Comparison of ENCODE assay signal across 17 cellular contexts in the genomic region with DNA sequence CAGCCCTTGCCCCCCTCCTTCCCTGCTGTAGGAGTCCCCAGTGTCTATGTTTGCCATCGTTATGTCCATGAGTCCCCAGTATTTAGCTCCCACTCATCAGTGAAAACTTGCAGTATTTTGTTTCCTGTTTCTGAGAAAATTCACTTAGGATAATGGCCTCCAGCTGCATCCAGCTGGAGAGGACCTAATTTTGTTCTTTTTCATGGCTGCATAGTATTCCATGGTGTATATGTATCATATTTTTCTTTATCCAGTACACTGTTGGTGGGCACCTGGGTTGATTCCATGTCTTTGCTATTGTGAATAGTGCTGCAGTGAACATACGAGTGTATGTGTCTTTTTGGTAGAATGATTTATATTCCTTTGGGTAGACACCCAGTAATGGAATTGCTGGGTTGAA.
"Had no signal": no experiment of that assay in that cellular context is flagged by ENCODE, and none has a peak within 500 bp of the region (broad histone marks: within the 10 kb centered on the region; RNA-seq: fewer than 3 reads in every experiment).

No MANE protein-coding gene starts in this region.

- H3K4me3 Mint-ChIP-seq: dendritic cell treated with granulocyte-macrophage colony-stimulating factor and Interleukin-4, amounts not matched to agents 40 ng/mL and 50 ng/mL, for 4 days; neural crest cell had no signal

- H3K36me3 ChIP-seq: breast epithelium, esophagus muscularis mucosa, left lung, lower lobe of right lung, pancreas, prostate gland, stomach, thyroid gland, upper lobe of left lung had no signal

- ATAC-seq: left lung, pancreas, sciatic nerve, SK-N-SH treated with all-trans-retinoic acid at 6 μM for 48 hours had no signal

- H3K9me3 ChIP-seq: breast epithelium, lower lobe of right lung, pancreas, prostate gland, thyroid gland, upper lobe of left lung had no signal

- H3K4me3 ChIP-seq: breast epithelium, esophagus muscularis mucosa, left lung, lower lobe of right lung, pancreas, prostate gland, skin epidermis, stomach, thyroid gland, upper lobe of left lung had no signal

- H3K9me3 Mint-ChIP-seq: neural crest cell had no signal

- H3K27me3 ChIP-seq: foreskin keratinocyte, thyroid gland, upper lobe of left lung had no signal

- H3K4me1 ChIP-seq: breast epithelium, esophagus muscularis mucosa, foreskin keratinocyte, left lung, lower lobe of right lung, pancreas, prostate gland, stomach, thyroid gland, upper lobe of left lung had no signal

- H3K27ac Mint-ChIP-seq: dendritic cell treated with granulocyte-macrophage colony-stimulating factor and Interleukin-4, amounts not matched to agents 40 ng/mL and 50 ng/mL, for 4 days had no signal

- H3K27ac ChIP-seq: breast epithelium, esophagus muscularis mucosa, foreskin keratinocyte, left lung, lower lobe of right lung, pancreas, prostate gland, stomach, thyroid gland, upper lobe of left lung had no signal

- DNase-seq: left lung, lower lobe of right lung, nucleus accumbens, pancreas, retina, stomach, thyroid gland had no signal

- FAIRE-seq: pancreas had no signal
